1 cellular context compared by ENCODE assay signal in the genomic region with DNA sequence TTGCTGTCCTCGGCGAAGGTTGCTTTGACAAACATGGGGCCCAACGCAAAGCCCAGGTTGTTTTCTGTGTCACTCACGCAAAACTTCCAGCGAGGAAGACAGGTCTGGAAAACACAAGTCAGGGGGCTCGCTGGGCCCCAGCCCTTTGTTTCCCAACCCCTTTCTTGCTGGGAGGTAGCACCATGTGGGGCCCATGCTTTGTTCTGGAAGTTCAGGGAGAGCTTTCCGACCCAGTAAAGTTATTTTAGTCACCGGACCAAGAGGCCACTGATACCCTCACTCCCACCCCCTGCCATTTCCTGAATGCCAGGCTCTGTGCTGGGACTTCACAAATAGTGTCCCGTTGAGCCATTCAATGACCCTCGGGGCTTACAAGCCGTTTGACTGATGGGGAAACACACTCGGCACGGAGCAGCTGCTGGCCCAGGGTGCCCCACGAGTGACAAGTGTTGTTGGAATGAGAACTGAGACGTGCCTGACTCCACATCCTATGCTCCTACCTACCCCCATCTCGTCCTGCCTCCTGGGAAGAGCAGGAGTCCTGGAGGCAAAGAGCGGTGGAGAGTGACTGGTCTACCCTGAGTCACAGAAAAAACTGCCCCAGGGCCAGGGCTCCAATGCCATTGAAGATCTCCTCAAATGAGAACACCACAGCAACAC.
TF ChIP-seq lines count a peak whose summit lies in the region.

No MANE protein-coding gene starts in this region.

TF ChIP-seq in SK-N-SH treated with all-trans-retinoic acid at 6 μM for 48 hours, 23 proteins besides CTCF, POLR2A, EP300 and RAD21 (continued from another document):
- TF ChIP-seq, protein P1, sequence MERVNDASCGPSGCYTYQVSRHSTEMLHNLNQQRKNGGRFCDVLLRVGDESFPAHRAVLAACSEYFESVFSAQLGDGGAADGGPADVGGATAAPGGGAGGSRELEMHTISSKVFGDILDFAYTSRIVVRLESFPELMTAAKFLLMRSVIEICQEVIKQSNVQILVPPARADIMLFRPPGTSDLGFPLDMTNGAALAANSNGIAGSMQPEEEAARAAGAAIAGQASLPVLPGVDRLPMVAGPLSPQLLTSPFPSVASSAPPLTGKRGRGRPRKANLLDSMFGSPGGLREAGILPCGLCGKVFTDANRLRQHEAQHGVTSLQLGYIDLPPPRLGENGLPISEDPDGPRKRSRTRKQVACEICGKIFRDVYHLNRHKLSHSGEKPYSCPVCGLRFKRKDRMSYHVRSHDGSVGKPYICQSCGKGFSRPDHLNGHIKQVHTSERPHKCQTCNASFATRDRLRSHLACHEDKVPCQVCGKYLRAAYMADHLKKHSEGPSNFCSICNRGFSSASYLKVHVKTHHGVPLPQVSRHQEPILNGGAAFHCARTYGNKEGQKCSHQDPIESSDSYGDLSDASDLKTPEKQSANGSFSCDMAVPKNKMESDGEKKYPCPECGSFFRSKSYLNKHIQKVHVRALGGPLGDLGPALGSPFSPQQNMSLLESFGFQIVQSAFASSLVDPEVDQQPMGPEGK (CRISPR knock-in tag; IDR thresholded peaks at IDR 0.05; ENCODE audit: borderline replicate concordance): no peak
- TF ChIP-seq BACH2 (CRISPR knock-in tag; IDR thresholded peaks at IDR 0.05; ENCODE audit: borderline replicate concordance): no peak
